In the genomic region with DNA sequence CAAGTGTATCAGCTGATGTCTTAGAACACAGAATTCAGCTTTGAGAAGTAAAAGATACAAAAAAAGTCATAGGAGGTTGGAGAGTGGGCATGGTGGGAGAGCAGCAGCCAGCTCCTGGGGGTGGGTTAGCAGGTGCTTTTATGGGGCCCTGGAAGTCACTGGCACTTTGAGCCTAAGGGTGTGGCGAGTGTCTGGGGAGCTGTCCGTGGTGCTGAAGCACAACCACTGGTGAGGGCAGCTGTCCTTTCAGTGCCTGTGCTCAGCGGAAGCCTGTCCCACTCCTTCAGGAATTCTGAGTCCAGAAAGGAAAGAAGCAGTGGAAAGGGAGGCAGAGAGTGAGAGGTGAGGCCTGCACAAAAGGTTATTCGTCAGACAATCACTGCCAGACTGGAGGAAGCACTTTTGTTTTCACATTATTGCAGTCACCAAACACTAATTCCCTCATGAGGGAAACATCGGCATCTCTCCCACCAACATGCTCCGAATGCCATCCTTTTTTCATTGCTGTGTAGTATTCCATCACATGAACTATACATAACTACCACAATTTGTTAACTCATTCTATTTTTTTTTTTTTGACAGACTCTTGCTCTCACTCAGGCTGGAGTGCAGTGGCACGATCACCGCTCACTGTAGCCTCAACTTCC, we compare ENCODE assay signal across 9 cellular contexts. TPM values are rescaled to one million over a fixed set of nuclear protein-coding genes. Genes with fewer than 3 reads are reported as not detected.
A peak's percentile ranks its signal among the peaks of the same experiment; 100 is the strongest.
DNase-seq lines count a peak whose midpoint lies in the region; ATAC-seq and TF ChIP-seq lines count a peak whose summit lies in the region.
"Had no signal": no experiment of that assay in that cellular context is flagged by ENCODE, and none has a peak within 500 bp of the region (broad histone marks: within the 10 kb centered on the region; RNA-seq: fewer than 3 reads in every experiment).

No MANE protein-coding gene starts in this region.

- TF ChIP-seq CTCF in activated B cell treated with CpG ODN at 0.5 μM for 24 hours (IDR thresholded peaks at IDR 0.05) = no peak
- TF ChIP-seq CTCF in colonic mucosa (IDR thresholded peaks at IDR 0.05) = no peak
- TF ChIP-seq CTCF in mucosa of descending colon (IDR thresholded peaks at IDR 0.05) = no peak
- TF ChIP-seq CTCF in upper lobe of right lung (IDR thresholded peaks at IDR 0.05) = no peak

- H3K4me3 ChIP-seq in colonic mucosa = no peak overlapping the region
- H3K4me3 ChIP-seq in mucosa of descending colon = no peak overlapping the region
- no peak overlapping the region for H3K4me3 ChIP-seq in upper lobe of right lung
- H3K4me3 ChIP-seq: Peyer's patch had no signal

- H3K9me3 ChIP-seq in colonic mucosa (no peaks in the 10 kb centered on the region), mucosa of descending colon (no peaks in the 10 kb centered on the region), upper lobe of right lung (no peaks in the 10 kb centered on the region)

- POLR2A ChIA-PET in activated B cell treated with CpG ODN at 0.5 μM for 24 hours (lab: Charles Lee) = no interaction called here

- H3K36me3 ChIP-seq in colonic mucosa = no peaks in the 10 kb centered on the region
- H3K36me3 ChIP-seq in mucosa of descending colon (ENCODE audit: low read depth) = no peaks in the 10 kb centered on the region
- H3K36me3 ChIP-seq in upper lobe of right lung = no peaks in the 10 kb centered on the region
- H3K36me3 ChIP-seq: Peyer's patch had no signal

- peaks cover 18% of the 10 kb centered on the region for H3K27me3 Mint-ChIP-seq in activated B cell treated with CpG ODN at 0.5 μM for 24 hours

- no peaks in the 10 kb centered on the region for H3K36me3 Mint-ChIP-seq in activated B cell treated with CpG ODN at 0.5 μM for 24 hours (ENCODE audit: low read depth)

- no peaks in the 10 kb centered on the region for H3K27me3 ChIP-seq in colonic mucosa
- no peaks in the 10 kb centered on the region for H3K27me3 ChIP-seq in upper lobe of right lung
- H3K27me3 ChIP-seq: Peyer's patch had no signal

- ATAC-seq in activated B cell treated with CpG ODN at 0.5 μM for 24 hours (ENCODE audit: low read depth) = no peak
- peak; percentile 62 for ATAC-seq in mucosa of descending colon
- ATAC-seq in upper lobe of right lung = peak; percentile 57

- no peak overlapping the region for H3K9ac ChIP-seq in colonic mucosa (ENCODE audit: low read depth in 2 of 2, low read length in 2 of 2)

- H3K4me1 Mint-ChIP-seq in activated B cell treated with CpG ODN at 0.5 μM for 24 hours = no peaks in the 10 kb centered on the region

- CTCF ChIA-PET in activated B cell treated with CpG ODN at 0.5 μM for 24 hours (lab: Charles Lee) = no interaction called here

- H3K27ac Mint-ChIP-seq in activated B cell treated with CpG ODN at 0.5 μM for 24 hours = no peak overlapping the region

- intact Hi-C loops in activated B cell treated with CpG ODN at 0.5 μM for 24 hours (cut with micrococcal nuclease) (loop anchor here (2.0 kb wide), 1 partner anchor 22 kb away; no protein-coding TSS in a partner anchor), colonic mucosa (cut with DNase I) (no loop called here), mucosa of descending colon (cut with DNase I, micrococcal nuclease) (no loop called here), upper lobe of right lung (cut with DNase I) (no loop called here)

- H3K27ac ChIP-seq in colonic mucosa = no peak overlapping the region
- no peak overlapping the region for H3K27ac ChIP-seq in upper lobe of right lung
- H3K27ac ChIP-seq: Peyer's patch had no signal

- no peaks in the 10 kb centered on the region for H3K4me1 ChIP-seq in colonic mucosa
- no peaks in the 10 kb centered on the region for H3K4me1 ChIP-seq in mucosa of descending colon (ENCODE audit: low read depth)
- H3K4me1 ChIP-seq in upper lobe of right lung = no peaks in the 10 kb centered on the region
- H3K4me1 ChIP-seq: Peyer's patch had no signal

- no peak overlapping the region for H3K4me3 Mint-ChIP-seq in activated B cell treated with CpG ODN at 0.5 μM for 24 hours

- DNase-seq in DMS53 (lab: John Stamatoyannopoulos, UW) (peak; percentile 52), DMS53 treated with DMSO at 0.1 percent for 48 hours (lab: John Stamatoyannopoulos, UW; ENCODE audit: unreplicated experiment) (no peak), activated B cell treated with CpG ODN at 0.5 μM for 24 hours (peak; percentile 26), colonic mucosa (peak; percentile 62), mucosa of descending colon (peak in 2 of 3 donors; percentile 63 to 76), upper lobe of right lung (no peak), cerebellar nuclear complex (lab: John Stamatoyannopoulos, UW) (no peak), NCI-H2107 (lab: John Stamatoyannopoulos, UW) (no peak)

- peaks cover 4% of the 10 kb centered on the region for H3K9me3 Mint-ChIP-seq in activated B cell treated with CpG ODN at 0.5 μM for 24 hours

RNA-seq across cellular contexts. Expression of gene RAPGEF1, which starts 59.4 kb away (rescaled TPM):
- total RNA-seq in activated B cell treated with CpG ODN at 0.5 μM for 24 hours = 278 and 318 TPM in 2 replicates
- total RNA-seq in colonic mucosa = 10 to 100 TPM; 47.2 to 58.6 TPM
- 100 to 1,000 TPM in 1 of 3 donors, 10 to 100 TPM in 2; 67.1 to 103 (median 84.2) TPM for total RNA-seq in mucosa of descending colon
- total RNA-seq in upper lobe of right lung = 144 TPM

Comparison
In these comparisons a context has a peak if more than half of its experiments do, and no peak if none do; other contexts are left out.
1. DNase-seq: peak in DMS53 (single experiment), activated B cell treated with CpG ODN at 0.5 μM for 24 hours (single experiment), colonic mucosa (single experiment) and mucosa of descending colon (2 of 3); none in DMS53 treated with DMSO at 0.1 percent for 48 hours (single experiment), upper lobe of right lung (single experiment), cerebellar nuclear complex (0 of 2) and NCI-H2107 (single experiment).